1 cellular context compared by ENCODE assay signal in genomic region chr2:10057231-10058107, GRCh38.
TF ChIP-seq lines count a peak whose summit lies in the region.

No MANE protein-coding gene starts in this region.

TF ChIP-seq in HepG2, 621 proteins besides CTCF, POLR2A, EP300 and RAD21 (continued from another document):
- TF ChIP-seq ZNF574 (CRISPR knock-in tag; IDR thresholded peaks at IDR 0.05) (0 out of 2 replicates have a peak, but pooled peaks have one; percentile 16), UBTF (CRISPR knock-in tag; IDR thresholded peaks at IDR 0.05) (peak; percentile 36; the same call in 1 of the 2 replicates), SSRP1 (CRISPR knock-in tag; IDR thresholded peaks at IDR 0.05) (no peak), SMAD9 (CRISPR knock-in tag; IDR thresholded peaks at IDR 0.05) (0 out of 2 replicates have a peak, but pooled peaks have one; percentile 29)
